Comparison of ENCODE assay signal across 26 cellular contexts in genomic region chr19:57123882-57124281, GRCh38. TPM values are rescaled to one million over a fixed set of nuclear protein-coding genes. Genes with fewer than 3 reads are reported as not detected.
DNase-seq lines count a peak whose midpoint lies in the region; ATAC-seq, FAIRE-seq and TF ChIP-seq lines count a peak whose summit lies in the region.
"Had no signal": no experiment of that assay in that cellular context is flagged by ENCODE, and none has a peak within 500 bp of the region (broad histone marks: within the 10 kb centered on the region; RNA-seq: fewer than 3 reads in every experiment).

No MANE protein-coding gene starts in this region.

- TF ChIP-seq EP300 in SK-N-SH (IDR thresholded peaks at IDR 0.05; ENCODE audit: borderline replicate concordance in 1 of 2, low read depth in 1 of 2, low read length in 1 of 2): no peak
- TF ChIP-seq EP300 in GM12878 (IDR thresholded peaks at IDR 0.05; ENCODE audit: borderline replicate concordance in 1 of 2, control insufficient read depth in 1 of 2, low read depth in 2 of 2, low read length in 2 of 2): no peak

- H3K9ac ChIP-seq in SK-N-SH (no peak overlapping the region), GM12878 (ENCODE audit: control insufficient read depth, insufficient read depth, low read length) (no peak overlapping the region)

- H3K79me2 ChIP-seq in SK-N-SH (ENCODE audit: insufficient read depth) (no peaks in the 10 kb centered on the region), GM12878 (ENCODE audit: control insufficient read depth, insufficient read depth, low read length) (no peaks in the 10 kb centered on the region)

- H4K20me1 ChIP-seq in SK-N-SH (ENCODE audit: insufficient read depth) (no peaks in the 10 kb centered on the region), GM12878 (ENCODE audit: control insufficient read depth, insufficient read depth) (no peaks in the 10 kb centered on the region)

- ATAC-seq in SK-N-SH treated with all-trans-retinoic acid at 6 μM for 48 hours (no peak), GM12878 (no peak), GM21717 (IDR thresholded peaks at IDR 0.05; ENCODE audit: unreplicated experiment) (no peak)
- ATAC-seq: GM23338, HCT116 had no signal

- H3K4me2 ChIP-seq in SK-N-SH (no peak overlapping the region), GM12878 (ENCODE audit: control insufficient read depth, insufficient read depth) (no peak overlapping the region)
- H3K4me2 ChIP-seq: GM23338 had no signal

- H3K9me3 ChIP-seq in SK-N-SH (no peaks in the 10 kb centered on the region), HEK293 (ENCODE audit: control insufficient read depth, insufficient read depth, low read depth, low read length) (no peaks in the 10 kb centered on the region), GM12878 (replicated peaks; ENCODE audit: control insufficient read depth, insufficient read depth, low read length) (no peaks in the 10 kb centered on the region; the same call in 2 of the 3 replicates)

- TF ChIP-seq RAD21 in SK-N-SH (IDR thresholded peaks at IDR 0.05; ENCODE audit: low read length) (no peak), GM12878 (IDR thresholded peaks at IDR 0.05; ENCODE audit: insufficient read depth, low read depth, low read length) (no peak)

- no peak for TF ChIP-seq POLR2A in GM12878 (IDR thresholded peaks at IDR 0.05; ENCODE audit: low read depth, low read length)

- TF ChIP-seq CTCF in SK-N-SH (IDR thresholded peaks at IDR 0.05): no peak
- no peak for TF ChIP-seq CTCF in HEK293 (tag by site-specific recombination; IDR thresholded peaks at IDR 0.05)
- TF ChIP-seq CTCF in GM12878 (IDR thresholded peaks at IDR 0.05 in 2 of 3, conservative IDR thresholded peaks at IDR 0.05 in 1 of 3; ENCODE audit: control insufficient read depth in 2 of 3, extremely low read depth in 1 of 3, insufficient read depth in 1 of 3, low read depth in 3 of 3, low read length in 3 of 3): no peak

- no peaks in the 10 kb centered on the region for H3F3A ChIP-seq in SK-N-SH (replicated peaks; ENCODE audit: insufficient read depth)

- WGBS in SK-N-SH (ENCODE audit: low lambda C conversion rate): 0% methylated on average over 4 of the region's 4 CpGs
- WGBS in GM12878 (ENCODE audit: insufficient coverage, insufficient replicate concordance, low lambda C conversion rate, missing lambda C conversion rate): 55% methylated on average over 4 of the region's 4 CpGs

- H2AFZ ChIP-seq in SK-N-SH (ENCODE audit: low read depth): no peak overlapping the region
- no peak overlapping the region for H2AFZ ChIP-seq in GM12878 (ENCODE audit: control insufficient read depth, low read depth, low read length)
- H2AFZ ChIP-seq: GM23338 had no signal

- POLR2A ChIA-PET in SK-N-SH (lab: Yijun Ruan, JAX): no interaction called here
- POLR2A ChIA-PET in HEK293 (lab: Yijun Ruan, JAX): no interaction called here
- POLR2A ChIA-PET in GM12878 (lab: Charles Lee): no interaction called here

- no peak overlapping the region for H3K27ac ChIP-seq in SK-N-SH (ENCODE audit: low read depth in 2 of 2, low read length in 1 of 2)
- H3K27ac ChIP-seq in HEK293 (ENCODE audit: extremely low read depth, low read depth, low read length): no peak overlapping the region
- H3K27ac ChIP-seq in GM12878 (ENCODE audit: control insufficient read depth, insufficient read depth): no peak overlapping the region

- RAD21 ChIA-PET in GM12878 (lab: Charles Lee; ENCODE audit: unreplicated experiment): no interaction called here

- in situ Hi-C loops in GM12878 (cut with MboI): no loop called here

- DNase-seq in SK-N-SH (no peak), GM12878 (ENCODE audit: low read depth, low spot score) (no peak), MV-4-11 (lab: John Stamatoyannopoulos, UW) (no peak), NCI-H748 (lab: John Stamatoyannopoulos, UW; ENCODE audit: unreplicated experiment) (no peak)
- DNase-seq: 8988T; C1 segment of cervical spinal cord; Calu3; CD4-positive, alpha-beta memory T cell; COR-L47; DMS53; DMS79 treated with DMSO at 0.1 percent for 48 hours; GF-D8; H9; HFFc6 had no signal

- CTCF ChIA-PET in SK-N-SH (lab: Yijun Ruan, JAX) (no interaction called here), HEK293 (lab: Yijun Ruan, JAX) (no interaction called here), GM12878 (lab: Yijun Ruan, JAX) (no interaction called here)

- intact Hi-C loops in GM12878 (cut with micrococcal nuclease; ENCODE audit: unreplicated experiment): no loop called here

- BruUV-seq in GM12878 (replicated peaks; lab: Mats Ljungman, UMichigan): no TSS peak

- H3K27me3 ChIP-seq in SK-N-SH (ENCODE audit: insufficient read depth): no peaks in the 10 kb centered on the region
- no peaks in the 10 kb centered on the region for H3K27me3 ChIP-seq in GM12878 (replicated peaks in 1 of 2; ENCODE audit: control insufficient read depth in 2 of 2, insufficient read depth in 2 of 2, low read length in 1 of 2)

- no peak for FAIRE-seq in GM12878 (lab: Jason Lieb, UNC)
- FAIRE-seq: GM12892, GM19239 had no signal

- no peaks in the 10 kb centered on the region for H3K4me1 ChIP-seq in SK-N-SH (ENCODE audit: control insufficient read depth in 1 of 2, insufficient read depth in 2 of 2, low read depth in 1 of 2, low read length in 1 of 2)
- no peaks in the 10 kb centered on the region for H3K4me1 ChIP-seq in HEK293 (ENCODE audit: control insufficient read depth, insufficient read depth, low read length)
- H3K4me1 ChIP-seq in GM12878 (ENCODE audit: control insufficient read depth, insufficient read depth, low read length): no peaks in the 10 kb centered on the region

- SMC1A ChIA-PET in GM12878 (lab: Charles Lee; ENCODE audit: uncharacterized antibody, unreplicated experiment): no interaction called here

- no peaks in the 10 kb centered on the region for H3K36me3 ChIP-seq in SK-N-SH (replicated peaks in 1 of 2; ENCODE audit: control insufficient read depth in 1 of 2, insufficient read depth in 2 of 2, low read length in 1 of 2)
- no peaks in the 10 kb centered on the region for H3K36me3 ChIP-seq in HEK293 (ENCODE audit: control insufficient read depth in 2 of 2, insufficient read depth in 1 of 2, low read length in 2 of 2)
- no peaks in the 10 kb centered on the region for H3K36me3 ChIP-seq in GM12878 (ENCODE audit: control insufficient read depth in 2 of 2, insufficient read depth in 2 of 2, low read length in 1 of 2)

- H3K4me3 ChIP-seq in SK-N-SH (ENCODE audit: low read depth in 2 of 2, low read length in 1 of 2) (no peak overlapping the region), HEK293 (ENCODE audit: low read depth, low read length) (no peak overlapping the region), GM12878 (no peak overlapping the region)
- H3K4me3 ChIP-seq: GM23338 had no signal

- H3K9me2 ChIP-seq in SK-N-SH: no peaks in the 10 kb centered on the region

RNA-seq across cellular contexts. Expression of gene USP29, which starts 4.1 kb away (rescaled TPM):
- polyA plus RNA-seq in SK-N-SH (2012; rRNA removed): not detected in 2 replicates
- polyA plus RNA-seq in SK-N-SH (2012; cell fraction: cytosol; rRNA removed): not detected in 2 replicates
- not detected in 2 replicates for polyA plus RNA-seq in SK-N-SH (2012; cell fraction: nucleus; rRNA removed)
- not detected in 2 replicates for total RNA-seq in GM12878 (2013; cell fraction: nucleolus; rRNA removed)
- total RNA-seq in GM12878 (2014; rRNA removed): not detected in 2 replicates
- not detected in 2 replicates for total RNA-seq in GM12878 (2014; rRNA removed; fragmentation: Illumina TruSeq; extraction: Trizol)
- not detected in 2 replicates for total RNA-seq in GM12878 (2021)
- polyA plus RNA-seq in GM12878 (2011; ENCODE audit: low read depth): not detected
- not detected in 2 replicates for polyA plus RNA-seq in GM12878 (2011; rRNA removed)
- polyA plus RNA-seq in GM12878 (2011; cell fraction: cytosol; rRNA removed): not detected in 2 replicates
- polyA plus RNA-seq in GM12878 (2011; cell fraction: nucleus; rRNA removed): not detected in 2 replicates
- polyA plus RNA-seq in GM12878 (2012): not detected in 2 replicates
- polyA plus RNA-seq in GM12878 (2014; fragmentation: Illumina TruSeq; extraction: Trizol): not detected in 2 replicates
- polyA plus RNA-seq in GM12878 (2014; fragmentation: Nextera tagmentation; extraction: Ambion mirVana): not detected
- polyA plus RNA-seq in GM12878 (2014; rRNA removed): not detected in 2 replicates
- polyA plus RNA-seq in GM12878 (2016; fragmentation: Nextera tagmentation; extraction: Ambion mirVana): not detected
- polyA minus RNA-seq in GM12878 (2011; rRNA and poly(A)+ RNA removed): not detected in 2 replicates
- polyA minus RNA-seq in GM12878 (2011; cell fraction: cytosol; rRNA and poly(A)+ RNA removed): not detected in 2 replicates
- polyA minus RNA-seq in GM12878 (2011; cell fraction: nucleus; rRNA and poly(A)+ RNA removed): not detected in 2 replicates
- total RNA-seq: A673; Calu3; CD4-positive, alpha-beta memory T cell; Daoy; GM23338; H4; H9; HFFc6 had no signal
- polyA plus RNA-seq: BJ; CD4-positive, alpha-beta memory T cell; GM23338 had no signal

RNA-seq across cellular contexts. Expression of gene ZIM3, which starts 21.1 kb away (rescaled TPM):
- polyA plus RNA-seq in SK-N-SH (2012; rRNA removed) (not detected in 2 replicates), GM12878 (2011; rRNA removed) (not detected in 2 replicates), GM12878 (2014; fragmentation: Illumina TruSeq; extraction: Trizol) (not detected in 2 replicates), GM12878 (2014; fragmentation: Nextera tagmentation; extraction: Ambion mirVana) (not detected), GM12878 (2014; rRNA removed) (not detected in 2 replicates), GM12878 (2016; fragmentation: Nextera tagmentation; extraction: Ambion mirVana) (not detected)
- polyA plus RNA-seq in SK-N-SH (2012; cell fraction: cytosol; rRNA removed): not detected in 2 replicates
- polyA plus RNA-seq in SK-N-SH (2012; cell fraction: nucleus; rRNA removed): not detected in 2 replicates
- not detected in 2 replicates for total RNA-seq in GM12878 (2013; cell fraction: nucleolus; rRNA removed)
- total RNA-seq in GM12878 (2014; rRNA removed) (not detected in 2 replicates), GM12878 (2014; rRNA removed; fragmentation: Illumina TruSeq; extraction: Trizol) (not detected in 2 replicates), GM12878 (2021) (not detected in 2 replicates)
- polyA plus RNA-seq in GM12878 (2011; ENCODE audit: low read depth): not detected
- not detected in 2 replicates for polyA plus RNA-seq in GM12878 (2011; cell fraction: cytosol; rRNA removed)
- not detected in 2 replicates for polyA plus RNA-seq in GM12878 (2011; cell fraction: nucleus; rRNA removed)
- not detected in 2 replicates for polyA plus RNA-seq in GM12878 (2012)
- not detected in 2 replicates for polyA minus RNA-seq in GM12878 (2011; rRNA and poly(A)+ RNA removed)
- not detected in 2 replicates for polyA minus RNA-seq in GM12878 (2011; cell fraction: cytosol; rRNA and poly(A)+ RNA removed)
- not detected in 2 replicates for polyA minus RNA-seq in GM12878 (2011; cell fraction: nucleus; rRNA and poly(A)+ RNA removed)
- total RNA-seq: A673; Calu3; CD4-positive, alpha-beta memory T cell; Daoy; G401; GM23338; H4; H9; HFFc6 had no signal
- polyA plus RNA-seq: BJ; CD4-positive, alpha-beta memory T cell; GM23338 had no signal

RNA-seq across cellular contexts. Expression of gene DUXA, which starts 43.4 kb away (rescaled TPM):
- polyA plus RNA-seq in SK-N-SH (2012; rRNA removed) (not detected in 2 replicates), GM12878 (2011; rRNA removed) (not detected in 2 replicates), GM12878 (2014; fragmentation: Illumina TruSeq; extraction: Trizol) (not detected in 2 replicates), GM12878 (2014; fragmentation: Nextera tagmentation; extraction: Ambion mirVana) (not detected), GM12878 (2014; rRNA removed) (not detected in 2 replicates), GM12878 (2016; fragmentation: Nextera tagmentation; extraction: Ambion mirVana) (not detected)
- polyA plus RNA-seq in SK-N-SH (2012; cell fraction: cytosol; rRNA removed): not detected in 2 replicates
- polyA plus RNA-seq in SK-N-SH (2012; cell fraction: nucleus; rRNA removed): not detected in 2 replicates
- not detected in 2 replicates for total RNA-seq in GM12878 (2013; cell fraction: nucleolus; rRNA removed)
- total RNA-seq in GM12878 (2014; rRNA removed) (not detected in 2 replicates), GM12878 (2014; rRNA removed; fragmentation: Illumina TruSeq; extraction: Trizol) (not detected in 2 replicates), GM12878 (2021) (not detected in 2 replicates)
- not detected for polyA plus RNA-seq in GM12878 (2011; ENCODE audit: low read depth)
- not detected in 2 replicates for polyA plus RNA-seq in GM12878 (2011; cell fraction: cytosol; rRNA removed)
- not detected in 2 replicates for polyA plus RNA-seq in GM12878 (2011; cell fraction: nucleus; rRNA removed)
- polyA plus RNA-seq in GM12878 (2012): not detected in 2 replicates
- not detected in 2 replicates for polyA minus RNA-seq in GM12878 (2011; rRNA and poly(A)+ RNA removed)
- polyA minus RNA-seq in GM12878 (2011; cell fraction: cytosol; rRNA and poly(A)+ RNA removed): not detected in 2 replicates
- polyA minus RNA-seq in GM12878 (2011; cell fraction: nucleus; rRNA and poly(A)+ RNA removed): not detected in 2 replicates
- total RNA-seq: A673; Calu3; CD4-positive, alpha-beta memory T cell; Daoy; G401; GM23338; H9; HFFc6 had no signal
- polyA plus RNA-seq: BJ; CD4-positive, alpha-beta memory T cell; GM23338 had no signal
